Comparison of ENCODE assay signal across 8 cellular contexts in genomic region chr3:19945405-19946290, GRCh38. TPM values are rescaled to one million over a fixed set of nuclear protein-coding genes. Genes with fewer than 3 reads are reported as not detected.
DNase-seq lines count a peak whose midpoint lies in the region; ATAC-seq, FAIRE-seq and TF ChIP-seq lines count a peak whose summit lies in the region.

No MANE protein-coding gene starts in this region.

- H3K27me3 ChIP-seq in Peyer's patch, result no peaks in the 10 kb centered on the region
- no peaks in the 10 kb centered on the region for H3K27me3 ChIP-seq in endothelial cell of umbilical vein (ENCODE audit: control insufficient read depth in 2 of 2, insufficient read depth in 2 of 2, low read length in 2 of 2)
- no peaks in the 10 kb centered on the region for H3K27me3 ChIP-seq in parathyroid adenoma (ENCODE audit: control insufficient read depth, insufficient read depth, low read length)

- no peak for TF ChIP-seq CTCF in Peyer's patch (IDR thresholded peaks at IDR 0.05)
- TF ChIP-seq CTCF in endothelial cell of umbilical vein (IDR thresholded peaks at IDR 0.05; ENCODE audit: extremely low read depth in 1 of 2, insufficient read depth in 1 of 2, low read depth in 1 of 2, low read length in 2 of 2), result no peak
- no peak for TF ChIP-seq CTCF in parathyroid adenoma (IDR thresholded peaks at IDR 0.05)

- dilution Hi-C loops in endothelial cell of umbilical vein (cut with MboI; ENCODE audit: extremely low pct_ligation_motif_present, low sequenced_read_pairs), result no loop called here

- TF ChIP-seq POLR2A in GM12892 (IDR thresholded peaks at IDR 0.05; ENCODE audit: low read depth, low read length) (no peak), Peyer's patch (IDR thresholded peaks at IDR 0.05) (peak; percentile 42 to 86), endothelial cell of umbilical vein (IDR thresholded peaks at IDR 0.05; ENCODE audit: low read depth, low read length) (no peak)

- H3K27ac ChIP-seq in Peyer's patch (peak overlapping the region; percentile 92 to 99 (median 96)), endothelial cell of umbilical vein (ENCODE audit: insufficient read depth, low read depth, low read length) (peak overlapping the region; percentile 97), parathyroid adenoma (peak overlapping the region; percentile 93)

- in situ Hi-C loops in G401 (cut with HindIII; ENCODE audit: low sequenced_read_pairs), result no loop called here

- peak overlapping the region; percentile 97 for H3K9ac ChIP-seq in endothelial cell of umbilical vein (replicated peaks; ENCODE audit: extremely low read depth, insufficient read depth, low read length)
- no peak overlapping the region for H3K9ac ChIP-seq in parathyroid adenoma

- H4K20me1 ChIP-seq in endothelial cell of umbilical vein (replicated peaks; ENCODE audit: control insufficient read depth, extremely low read depth, insufficient read depth, low read length), result no peaks in the 10 kb centered on the region

- H3K4me2 ChIP-seq in endothelial cell of umbilical vein (ENCODE audit: insufficient read depth, low read length) (peak overlapping the region; percentile 91), parathyroid adenoma (ENCODE audit: low read length) (peak overlapping the region; percentile 99)

- ATAC-seq in HG03354 (IDR thresholded peaks at IDR 0.05; ENCODE audit: poor library complexity, severe bottlenecking, unreplicated experiment), result no peak

- DNase-seq in GM12892 (ENCODE audit: insufficient read length), result no peak
- DNase-seq in Peyer's patch, result peak in 2 of 3 donors; percentile 55 to 78
- DNase-seq in endothelial cell of umbilical vein (ENCODE audit: low read depth, low spot score), result no peak
- no peak for DNase-seq in NCI-H526 (lab: John Stamatoyannopoulos, UW)
- DNase-seq in G401 (ENCODE audit: low spot score), result no peak
- no peak for DNase-seq in OCI-M1 (lab: John Stamatoyannopoulos, UW)

- CTCF ChIA-PET in endothelial cell of umbilical vein (lab: Charles Lee), result no interaction called here

- H3K9me3 ChIP-seq in Peyer's patch, result no peaks in the 10 kb centered on the region
- no peaks in the 10 kb centered on the region for H3K9me3 ChIP-seq in endothelial cell of umbilical vein (replicated peaks; ENCODE audit: control insufficient read depth, insufficient read depth, low read length)
- H3K9me3 ChIP-seq in parathyroid adenoma (ENCODE audit: control insufficient read depth, low read length), result no peaks in the 10 kb centered on the region

- FAIRE-seq in GM12892 (lab: Jason Lieb, UNC), result peak; percentile 36
- no peak for FAIRE-seq in endothelial cell of umbilical vein (lab: Jason Lieb, UNC)

- H2AFZ ChIP-seq in endothelial cell of umbilical vein (ENCODE audit: low read depth, low read length) (peak overlapping the region; percentile 91), parathyroid adenoma (peak overlapping the region; percentile 98)

- POLR2A ChIA-PET in endothelial cell of umbilical vein (lab: Charles Lee), result no interaction called here

- peak overlapping the region; percentile 62 to 97 (median 82) for H3K4me3 ChIP-seq in Peyer's patch
- peak overlapping the region in 2 of 3 experiments; percentile 88 to 89 for H3K4me3 ChIP-seq in endothelial cell of umbilical vein (replicated peaks in 1 of 3; ENCODE audit: insufficient read depth in 1 of 3, low read depth in 1 of 3, low read length in 3 of 3)
- H3K4me3 ChIP-seq in parathyroid adenoma (ENCODE audit: low read depth, low read length), result peak overlapping the region; percentile 96

- intact Hi-C loops in endothelial cell of umbilical vein (cut with micrococcal nuclease), result loop anchor here (5.0 kb wide), 1 partner anchor 1727 kb away; no protein-coding TSS in a partner anchor

- peaks cover 0 to 19% (median 2%) of the 10 kb centered on the region in 4 donors for H3K4me1 ChIP-seq in Peyer's patch
- peaks cover 23% of the 10 kb centered on the region for H3K4me1 ChIP-seq in endothelial cell of umbilical vein (ENCODE audit: control insufficient read depth, extremely low read depth, insufficient read depth, low read length)
- peaks cover 1% of the 10 kb centered on the region for H3K4me1 ChIP-seq in parathyroid adenoma

- H3K36me3 ChIP-seq in Peyer's patch, result no peaks in the 10 kb centered on the region
- H3K36me3 ChIP-seq in endothelial cell of umbilical vein (ENCODE audit: control insufficient read depth in 2 of 2, extremely low read depth in 1 of 2, insufficient read depth in 2 of 2, low read length in 2 of 2), result no peaks in the 10 kb centered on the region
- H3K36me3 ChIP-seq in parathyroid adenoma (ENCODE audit: control insufficient read depth, insufficient read depth, low read length), result no peaks in the 10 kb centered on the region

- no peaks in the 10 kb centered on the region for H3K9me1 ChIP-seq in endothelial cell of umbilical vein (replicated peaks; ENCODE audit: control insufficient read depth, extremely low read depth, insufficient read depth, low read length)

- peaks cover 33% of the 10 kb centered on the region for H3K79me2 ChIP-seq in endothelial cell of umbilical vein (ENCODE audit: control insufficient read depth, insufficient read depth, low read length)
- peaks cover 19% of the 10 kb centered on the region for H3K79me2 ChIP-seq in parathyroid adenoma

- no TSS peak for BruUV-seq in endothelial cell of umbilical vein (replicated peaks; lab: Mats Ljungman, UMichigan)

TF ChIP-seq in endothelial cell of umbilical vein, 7 proteins besides CTCF, POLR2A, EP300 and RAD21:
- TF ChIP-seq GATA2 (IDR thresholded peaks at IDR 0.05; ENCODE audit: insufficient read depth, insufficient read length, low read depth, low read length) (no peak), POLR2AphosphoS5 (IDR thresholded peaks at IDR 0.05; ENCODE audit: insufficient read depth, low read depth, low read length) (no peak), MAX (IDR thresholded peaks at IDR 0.05; ENCODE audit: insufficient read depth, insufficient read length) (no peak)

RNA-seq across cellular contexts. Expression of gene RAB5A, which starts 1.2 kb away (rescaled TPM):
- 26.9 TPM for polyA plus RNA-seq in GM12892 (2012; ENCODE audit: missing spikeins)
- total RNA-seq in Peyer's patch (10 to 100 TPM; 56.9 to 80.4 (median 66.2) TPM), endothelial cell of umbilical vein (63.8 and 66.9 TPM in 2 replicates)
- 17.9 and 20.6 TPM in 2 replicates for polyA plus RNA-seq in endothelial cell of umbilical vein
- polyA plus RNA-seq in endothelial cell of umbilical vein (2011; cell fraction: cytosol; rRNA removed), result 32.5 and 36.3 TPM in 2 replicates
- polyA plus RNA-seq in endothelial cell of umbilical vein (2011; cell fraction: nucleus; rRNA removed), result 22.6 and 25.0 TPM in 2 replicates
- 44.2 and 54.4 TPM in 2 replicates for polyA plus RNA-seq in endothelial cell of umbilical vein (2012)
- polyA minus RNA-seq in endothelial cell of umbilical vein, result 19.1 and 28.6 TPM in 2 replicates
- polyA minus RNA-seq in endothelial cell of umbilical vein (2011; cell fraction: cytosol; rRNA and poly(A)+ RNA removed), result 30.6 TPM
- 39.8 and 59.0 TPM in 2 replicates for polyA minus RNA-seq in endothelial cell of umbilical vein (2011; cell fraction: nucleus; rRNA and poly(A)+ RNA removed)
- 49.7 and 67.3 TPM in 2 replicates for total RNA-seq in G401 (2014; rRNA removed; shearing (Covaris generic))

RNA-seq across cellular contexts. Expression of gene EFHB, which starts 11.6 kb away (rescaled TPM):
- polyA plus RNA-seq in GM12892 (2012; ENCODE audit: missing spikeins), result not detected
- total RNA-seq in Peyer's patch, result 1 to 10 TPM in 1 of 4 donors, under 1 TPM in 2, not detected in 1; 0.35 to 2.5 (median 0.40) TPM
- total RNA-seq in endothelial cell of umbilical vein, result 0.82 and 0.99 TPM in 2 replicates
- not detected in 2 replicates for polyA plus RNA-seq in endothelial cell of umbilical vein
- polyA plus RNA-seq in endothelial cell of umbilical vein (2011; cell fraction: cytosol; rRNA removed), result 0.18 and 0.19 TPM in 2 replicates
- 0.78 TPM in 1 of 2 replicates, not detected in the other for polyA plus RNA-seq in endothelial cell of umbilical vein (2011; cell fraction: nucleus; rRNA removed)
- 0.60 and 0.78 TPM in 2 replicates for polyA plus RNA-seq in endothelial cell of umbilical vein (2012)
- 3.7 TPM in 1 of 2 replicates, not detected in the other for polyA minus RNA-seq in endothelial cell of umbilical vein
- not detected for polyA minus RNA-seq in endothelial cell of umbilical vein (2011; cell fraction: cytosol; rRNA and poly(A)+ RNA removed)
- 1.4 TPM in 1 of 2 replicates, not detected in the other for polyA minus RNA-seq in endothelial cell of umbilical vein (2011; cell fraction: nucleus; rRNA and poly(A)+ RNA removed)
- total RNA-seq in G401 (2014; rRNA removed; shearing (Covaris generic)), result not detected in 2 replicates

Comparison
In these comparisons a context has a peak if more than half of its experiments do, and no peak if none do; other contexts are left out.
1. DNase-seq: peak in Peyer's patch (2 of 3); none in GM12892 (single experiment), endothelial cell of umbilical vein (single experiment), NCI-H526 (0 of 2), G401 (single experiment) and OCI-M1 (single experiment).
2. POLR2A ChIP-seq: peak in Peyer's patch (2 of 2); none in GM12892 (single experiment) and endothelial cell of umbilical vein (single experiment).
3. Peak in every context shown above with its lines, with median percentiles within 50 percentile points of each other: H3K27ac ChIP-seq and H3K4me3 ChIP-seq.